11 cellular contexts compared by ENCODE assay signal in the genomic region with DNA sequence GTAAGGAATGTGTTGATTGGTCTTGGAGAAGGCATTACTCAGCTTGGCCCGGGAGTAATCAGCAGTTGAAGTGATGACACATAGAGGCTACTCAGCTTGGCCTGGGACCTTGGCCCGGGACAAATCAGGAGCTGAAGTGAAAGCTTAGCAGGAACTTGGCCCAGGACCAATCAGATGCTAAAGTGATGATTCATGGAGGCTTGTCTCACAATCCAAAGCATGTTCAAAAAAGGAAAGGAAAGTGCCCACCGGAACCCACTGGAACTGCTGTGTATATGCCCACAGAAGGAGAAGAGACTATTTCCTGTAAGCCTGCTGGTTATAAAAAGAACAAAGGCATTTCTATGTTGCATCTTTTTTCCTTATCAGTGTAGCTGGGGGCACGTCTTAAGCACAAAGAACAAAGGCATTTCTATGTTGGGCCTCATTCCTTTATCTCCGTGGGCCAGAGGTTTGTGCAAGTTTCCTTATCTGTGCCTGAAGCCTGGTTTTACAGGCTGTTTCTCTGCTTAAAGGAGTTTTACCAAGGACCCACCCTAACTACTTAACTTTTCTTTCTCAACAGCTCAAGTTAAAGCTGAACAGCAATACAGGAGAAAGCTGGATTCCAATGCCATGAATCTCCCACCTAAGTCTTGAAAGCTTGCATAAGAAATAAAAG.
DNase-seq lines count a peak whose midpoint lies in the region; ATAC-seq and TF ChIP-seq lines count a peak whose summit lies in the region.
"Had no signal": no experiment of that assay in that cellular context is flagged by ENCODE, and none has a peak within 500 bp of the region (broad histone marks: within the 10 kb centered on the region; RNA-seq: fewer than 3 reads in every experiment).

No MANE protein-coding gene starts in this region.

- peaks cover 5% of the 10 kb centered on the region for H3K9me3 ChIP-seq in mammary epithelial cell (replicated peaks; ENCODE audit: insufficient read depth, low read length)
- no peaks in the 10 kb centered on the region for H3K9me3 ChIP-seq in transverse colon

- H3K36me3 ChIP-seq in mammary epithelial cell (ENCODE audit: insufficient read depth, low read length) (no peaks in the 10 kb centered on the region), transverse colon (no peaks in the 10 kb centered on the region)

- BruUV-seq in mammary epithelial cell (replicated peaks; lab: Mats Ljungman, UMichigan), result TSS peak; percentile 45

- H3K27ac ChIP-seq in mammary epithelial cell (ENCODE audit: insufficient read depth, low read depth, low read length) (peak overlapping the region; percentile 36), transverse colon (no peak overlapping the region)
- H3K27ac ChIP-seq: dorsolateral prefrontal cortex had no signal

- dilution Hi-C loops in mammary epithelial cell (cut with HindIII; ENCODE audit: low sequenced_read_pairs), result no loop called here

- no peaks in the 10 kb centered on the region for H3K27me3 Mint-ChIP-seq in immature natural killer cell (ENCODE audit: low read depth in 3 of 3)
- H3K27me3 Mint-ChIP-seq: stimulated activated naive CD8-positive, alpha-beta T cell treated with anti-CD3 and anti-CD28 coated beads, Interleukin-15, Interleukin-2, amounts not matched to agents 100 ng/mL and 50 ng/mL, for 24 hours had no signal

- CTCF ChIA-PET in mammary epithelial cell (lab: Charles Lee; ENCODE audit: low non-redundant PET), result no interaction called here

- H3K27ac Mint-ChIP-seq in immature natural killer cell, result no peak overlapping the region
- H3K27ac Mint-ChIP-seq: stimulated activated naive CD8-positive, alpha-beta T cell treated with anti-CD3 and anti-CD28 coated beads, Interleukin-15, Interleukin-2, amounts not matched to agents 100 ng/mL and 50 ng/mL, for 24 hours had no signal

- no peak overlapping the region for H3K9ac ChIP-seq in mammary epithelial cell (ENCODE audit: insufficient read depth, low read length)

- no peak for ATAC-seq in HG02840 (IDR thresholded peaks at IDR 0.05; ENCODE audit: low FRiP score, unreplicated experiment)
- no peak for ATAC-seq in left lobe of liver

- intact Hi-C loops in mammary epithelial cell (cut with micrococcal nuclease), result no loop called here
- intact Hi-C loops in transverse colon (cut with DNase I; ENCODE audit: low total_unique reads), result no loop called here

- H3K79me2 ChIP-seq in mammary epithelial cell (ENCODE audit: insufficient read depth, low read length), result no peaks in the 10 kb centered on the region

- H3K9me3 Mint-ChIP-seq in immature natural killer cell, result peaks cover 0 to 12% (median 11%) of the 10 kb centered on the region in 6 donors
- H3K9me3 Mint-ChIP-seq: stimulated activated naive CD8-positive, alpha-beta T cell treated with anti-CD3 and anti-CD28 coated beads, Interleukin-15, Interleukin-2, amounts not matched to agents 100 ng/mL and 50 ng/mL, for 24 hours had no signal

- no peaks in the 10 kb centered on the region for H3K27me3 ChIP-seq in mammary epithelial cell (ENCODE audit: insufficient read depth, low read length)
- no peaks in the 10 kb centered on the region for H3K27me3 ChIP-seq in transverse colon

- DNase-seq in M059J (ENCODE audit: low read depth), result peak; percentile 97
- DNase-seq in mammary epithelial cell, result peak; percentile 82
- DNase-seq in iris pigment epithelial cell (ENCODE audit: low read depth), result peak; percentile 62
- peak; percentile 13 for DNase-seq in transverse colon
- DNase-seq in immature natural killer cell, result no peak
- no peak for DNase-seq in left lobe of liver (ENCODE audit: low spot score)
- DNase-seq in activated CD4-positive, alpha-beta T cell treated with anti-CD3 and anti-CD28 coated beads, Interleukin-2, amount 50 U/mL, for 1 hour, result no peak
- DNase-seq: activated CD4-positive, alpha-beta T cell treated with anti-CD3 and anti-CD28 coated beads, Interleukin-2, amount 50 U/mL, for 4 hours had no signal

- no peak for TF ChIP-seq POLR2A in transverse colon (IDR thresholded peaks at IDR 0.05)

- no peak overlapping the region for H3K4me2 ChIP-seq in mammary epithelial cell (ENCODE audit: insufficient read depth, low read depth, low read length)

- in situ Hi-C loops in mammary epithelial cell (cut with MboI; ENCODE audit: low sequenced_read_pairs in 2 of 2), result no loop called here
- in situ Hi-C loops in transverse colon (cut with MboI; ENCODE audit: low pct_ligation_motif_present in 1 of 4, low pct_unique_long_range_greater_than_20kb in 1 of 4, low sequenced_read_pairs in 3 of 4), result no loop called here

- no peaks in the 10 kb centered on the region for H3K36me3 Mint-ChIP-seq in immature natural killer cell

- no peak for TF ChIP-seq EP300 in transverse colon (IDR thresholded peaks at IDR 0.05; ENCODE audit: low read depth)

- H3K4me1 ChIP-seq in mammary epithelial cell (ENCODE audit: insufficient read depth, low read length) (no peaks in the 10 kb centered on the region), transverse colon (no peaks in the 10 kb centered on the region)

- H3K4me3 ChIP-seq in mammary epithelial cell (replicated peaks in 1 of 3; ENCODE audit: insufficient read depth in 1 of 3, low read depth in 2 of 3, low read length in 3 of 3), result no peak overlapping the region
- no peak overlapping the region for H3K4me3 ChIP-seq in transverse colon
- H3K4me3 ChIP-seq: dorsolateral prefrontal cortex had no signal

- no peaks in the 10 kb centered on the region for H3K4me1 Mint-ChIP-seq in immature natural killer cell

- H4K20me1 ChIP-seq in mammary epithelial cell (ENCODE audit: insufficient read depth, low read length), result no peaks in the 10 kb centered on the region

- H2AFZ ChIP-seq in mammary epithelial cell (ENCODE audit: low read depth, low read length), result peak overlapping the region; percentile 36

- H3K4me3 Mint-ChIP-seq in immature natural killer cell, result no peak overlapping the region
- H3K4me3 Mint-ChIP-seq: stimulated activated naive CD8-positive, alpha-beta T cell treated with anti-CD3 and anti-CD28 coated beads, Interleukin-15, Interleukin-2, amounts not matched to agents 100 ng/mL and 50 ng/mL, for 24 hours had no signal

- TF ChIP-seq CTCF in mammary epithelial cell (conservative IDR thresholded peaks at IDR 0.05 in 1 of 2, IDR thresholded peaks at IDR 0.05 in 1 of 2; ENCODE audit: extremely low read depth in 1 of 2, insufficient read depth in 1 of 2, low read depth in 1 of 2, low read length in 2 of 2) (no peak), transverse colon (IDR thresholded peaks at IDR 0.05) (no peak)

- WGBS in mammary epithelial cell (ENCODE audit: low coverage, missing lambda C conversion rate), result 0% methylated on average over 4 of the region's 5 CpGs
- 0 to 26% methylated on average over 3 to 5 of the region's 5 CpGs for WGBS in transverse colon (ENCODE audit: low coverage in 1 of 2), 2 donors

Comparison
In these comparisons a context has a peak if more than half of its experiments do, and no peak if none do; other contexts are left out.
1. DNase-seq: peak in M059J (single experiment), mammary epithelial cell (single experiment), iris pigment epithelial cell (single experiment) and transverse colon (single experiment); none in immature natural killer cell (0 of 3), left lobe of liver (single experiment) and activated CD4-positive, alpha-beta T cell treated with anti-CD3 and anti-CD28 coated beads, Interleukin-2, amount 50 U/mL, for 1 hour (single experiment).